Comparison of ENCODE assay signal across 10 cellular contexts in genomic region chr13:65966991-65967451, GRCh38.
DNase-seq lines count a peak whose midpoint lies in the region; ATAC-seq, FAIRE-seq and TF ChIP-seq lines count a peak whose summit lies in the region.
"Had no signal": no experiment of that assay in that cellular context is flagged by ENCODE, and none has a peak within 500 bp of the region (broad histone marks: within the 10 kb centered on the region; RNA-seq: fewer than 3 reads in every experiment).

No MANE protein-coding gene starts in this region.

- peaks cover 6% of the 10 kb centered on the region; the same call in 1 of the 2 replicates for H3K9me3 ChIP-seq in HepG2 (ENCODE audit: low read length)
- no peaks in the 10 kb centered on the region for H3K9me3 ChIP-seq in effector memory CD4-positive, alpha-beta T cell (ENCODE audit: control insufficient read depth, low read length)
- no peaks in the 10 kb centered on the region for H3K9me3 ChIP-seq in ovary

- H4K20me1 ChIP-seq in HepG2 (ENCODE audit: insufficient read depth, low read length), result no peaks in the 10 kb centered on the region

- H3K4me3 ChIP-seq in WI38 (ENCODE audit: low read depth, low read length), result no peak overlapping the region
- H3K4me3 ChIP-seq in HepG2 (replicated peaks in 1 of 3; ENCODE audit: insufficient read depth in 1 of 3, low read depth in 2 of 3, low read length in 3 of 3), result no peak overlapping the region
- no peak overlapping the region for H3K4me3 ChIP-seq in effector memory CD4-positive, alpha-beta T cell (ENCODE audit: insufficient read depth, low read depth, low read length, poor library complexity, severe bottlenecking)
- H3K4me3 ChIP-seq in ovary, result no peak overlapping the region
- H3K4me3 ChIP-seq: lung had no signal

- no peaks in the 10 kb centered on the region for H3K79me2 ChIP-seq in HepG2 (ENCODE audit: insufficient read depth, low read length)

- peak; percentile 58; the same call in 2 of the 3 replicates for ATAC-seq in HepG2

- H3K27ac Mint-ChIP-seq in activated CD4-positive, alpha-beta memory T cell treated with anti-CD3 and anti-CD28 coated beads for 36 hours, result no peak overlapping the region
- no peak overlapping the region for H3K27ac Mint-ChIP-seq in activated naive CD4-positive, alpha-beta T cell treated with anti-CD3 and anti-CD28 coated beads for 36 hours
- H3K27ac Mint-ChIP-seq: activated CD4-positive, alpha-beta T cell treated with anti-CD3 and anti-CD28 coated beads, Interleukin-2, amount 10 ng/mL, durations not matched to agents 24 days and 14 days had no signal

- no peak for TF ChIP-seq RAD21 in HepG2 (CRISPR knock-in tag; IDR thresholded peaks at IDR 0.05)

- no peak overlapping the region for H3K9ac ChIP-seq in HepG2 (ENCODE audit: insufficient read depth, low read depth, low read length)

- H3K36me3 ChIP-seq in HepG2 (replicated peaks in 1 of 2; ENCODE audit: control insufficient read depth in 1 of 2, insufficient read depth in 2 of 2, low read length in 2 of 2), result no peaks in the 10 kb centered on the region
- H3K36me3 ChIP-seq in effector memory CD4-positive, alpha-beta T cell (ENCODE audit: control insufficient read depth, insufficient read depth, low read length), result no peaks in the 10 kb centered on the region
- no peaks in the 10 kb centered on the region for H3K36me3 ChIP-seq in ovary

- 14% methylated on average over 3 of the region's 3 CpGs for WGBS in HepG2 (ENCODE audit: low lambda C conversion rate)
- WGBS in ovary, 3 donors, result 65 to 77% (median 72%) methylated on average over 3 of the region's 3 CpGs

- DNase-seq in ELF-1 (ENCODE audit: low read depth, low spot score) (peak; percentile 50), HepG2 (ENCODE audit: low spot score) (peak; percentile 34), ovary (no peak)
- no peak for DNase-seq in activated CD4-positive, alpha-beta memory T cell treated with anti-CD3 and anti-CD28 coated beads for 36 hours
- no peak for DNase-seq in effector memory CD4-positive, alpha-beta T cell
- no peak for DNase-seq in activated naive CD4-positive, alpha-beta T cell treated with anti-CD3 and anti-CD28 coated beads for 36 hours
- DNase-seq: activated CD4-positive, alpha-beta T cell treated with anti-CD3 and anti-CD28 coated beads, Interleukin-2, amount 10 ng/mL, durations not matched to agents 24 days and 14 days had no signal

- no peaks in the 10 kb centered on the region for H3K27me3 Mint-ChIP-seq in activated CD4-positive, alpha-beta memory T cell treated with anti-CD3 and anti-CD28 coated beads for 36 hours
- H3K27me3 Mint-ChIP-seq in activated naive CD4-positive, alpha-beta T cell treated with anti-CD3 and anti-CD28 coated beads for 36 hours (ENCODE audit: low read depth), result no peaks in the 10 kb centered on the region
- H3K27me3 Mint-ChIP-seq: activated CD4-positive, alpha-beta T cell treated with anti-CD3 and anti-CD28 coated beads, Interleukin-2, amount 10 ng/mL, durations not matched to agents 24 days and 14 days had no signal

- in situ Hi-C loops in HepG2 (cut with HindIII; ENCODE audit: extremely low pct_ligation_motif_present, low pct_unique_long_range_greater_than_20kb), result no loop called here

- POLR2A ChIA-PET in HepG2 (lab: Yijun Ruan, JAX), result no interaction called here
- POLR2A ChIA-PET in activated CD4-positive, alpha-beta memory T cell treated with anti-CD3 and anti-CD28 coated beads for 36 hours (lab: Charles Lee), result no interaction called here

- no peaks in the 10 kb centered on the region for H3K4me1 Mint-ChIP-seq in activated CD4-positive, alpha-beta memory T cell treated with anti-CD3 and anti-CD28 coated beads for 36 hours (ENCODE audit: low read depth)
- H3K4me1 Mint-ChIP-seq in activated naive CD4-positive, alpha-beta T cell treated with anti-CD3 and anti-CD28 coated beads for 36 hours (ENCODE audit: low read depth), result no peaks in the 10 kb centered on the region
- H3K4me1 Mint-ChIP-seq: activated CD4-positive, alpha-beta T cell treated with anti-CD3 and anti-CD28 coated beads, Interleukin-2, amount 10 ng/mL, durations not matched to agents 24 days and 14 days had no signal

- H3K27ac ChIP-seq in HepG2 (ENCODE audit: extremely low read length, insufficient read depth, low read length) (no peak overlapping the region), ovary (no peak overlapping the region)
- no peak overlapping the region for H3K27ac ChIP-seq in effector memory CD4-positive, alpha-beta T cell (ENCODE audit: insufficient read depth, low read length, poor library complexity, severe bottlenecking)

- CTCF ChIA-PET in HepG2 (lab: Yijun Ruan, JAX; ENCODE audit: low intra/inter-chr PET ratio, low total read pairs), result no interaction called here
- CTCF ChIA-PET in activated CD4-positive, alpha-beta memory T cell treated with anti-CD3 and anti-CD28 coated beads for 36 hours (lab: Charles Lee), result no interaction called here
- CTCF ChIA-PET in activated naive CD4-positive, alpha-beta T cell treated with anti-CD3 and anti-CD28 coated beads for 36 hours (lab: Charles Lee), result no interaction called here

- no peak overlapping the region for H2AFZ ChIP-seq in HepG2 (ENCODE audit: low read length)

- intact Hi-C loops in HepG2 (cut with micrococcal nuclease; ENCODE audit: unreplicated experiment), result no loop called here
- intact Hi-C loops in activated CD4-positive, alpha-beta memory T cell treated with anti-CD3 and anti-CD28 coated beads for 36 hours (cut with micrococcal nuclease), result no loop called here
- intact Hi-C loops in ovary (cut with DNase I), result no loop called here
- intact Hi-C loops in activated naive CD4-positive, alpha-beta T cell treated with anti-CD3 and anti-CD28 coated beads for 36 hours (cut with micrococcal nuclease), result no loop called here

- FAIRE-seq in HepG2 (lab: Jason Lieb, UNC), result no peak

- H3K36me3 Mint-ChIP-seq in activated CD4-positive, alpha-beta memory T cell treated with anti-CD3 and anti-CD28 coated beads for 36 hours, result no peaks in the 10 kb centered on the region
- H3K36me3 Mint-ChIP-seq in activated naive CD4-positive, alpha-beta T cell treated with anti-CD3 and anti-CD28 coated beads for 36 hours (ENCODE audit: low read depth), result no peaks in the 10 kb centered on the region

- H3K4me2 ChIP-seq in HepG2 (ENCODE audit: low read depth, low read length), result no peak overlapping the region

- BruUV-seq in HepG2 (replicated peaks; lab: Mats Ljungman, UMichigan), result no TSS peak

- H3K9me3 Mint-ChIP-seq in activated CD4-positive, alpha-beta memory T cell treated with anti-CD3 and anti-CD28 coated beads for 36 hours, result peaks cover 7% of the 10 kb centered on the region
- peaks cover 4% of the 10 kb centered on the region for H3K9me3 Mint-ChIP-seq in activated naive CD4-positive, alpha-beta T cell treated with anti-CD3 and anti-CD28 coated beads for 36 hours
- H3K9me3 Mint-ChIP-seq: activated CD4-positive, alpha-beta T cell treated with anti-CD3 and anti-CD28 coated beads, Interleukin-2, amount 10 ng/mL, durations not matched to agents 24 days and 14 days had no signal

- TF ChIP-seq CTCF in LNCAP (IDR thresholded peaks at IDR 0.05) (peak; percentile 69), WI38 (IDR thresholded peaks at IDR 0.05; ENCODE audit: low read depth, low read length) (peak; percentile 40), HepG2 (CRISPR knock-in tag; IDR thresholded peaks at IDR 0.05) (no peak), ovary (IDR thresholded peaks at IDR 0.05) (no peak)

- H3K4me1 ChIP-seq in HepG2 (ENCODE audit: insufficient read depth, low read length) (no peaks in the 10 kb centered on the region), ovary (ENCODE audit: insufficient read depth) (no peaks in the 10 kb centered on the region)
- H3K4me1 ChIP-seq in effector memory CD4-positive, alpha-beta T cell (ENCODE audit: control insufficient read depth, insufficient read depth, low read length, poor library complexity, severe bottlenecking), result no peaks in the 10 kb centered on the region

- TF ChIP-seq EP300 in HepG2 (IDR thresholded peaks at IDR 0.05; ENCODE audit: low read depth in 2 of 2, low read length in 2 of 2) (no peak), HepG2 (CRISPR knock-in tag; IDR thresholded peaks at IDR 0.05; ENCODE audit: borderline replicate concordance) (no peak), ovary (IDR thresholded peaks at IDR 0.05) (no peak)

- TF ChIP-seq POLR2A in HepG2 (IDR thresholded peaks at IDR 0.05; ENCODE audit: insufficient read depth in 1 of 2, low read depth in 2 of 2, low read length in 2 of 2), result no peak
- TF ChIP-seq POLR2A in ovary (IDR thresholded peaks at IDR 0.05), result no peak

- H3K4me3 Mint-ChIP-seq in activated CD4-positive, alpha-beta memory T cell treated with anti-CD3 and anti-CD28 coated beads for 36 hours, result no peak overlapping the region
- no peak overlapping the region for H3K4me3 Mint-ChIP-seq in activated naive CD4-positive, alpha-beta T cell treated with anti-CD3 and anti-CD28 coated beads for 36 hours
- H3K4me3 Mint-ChIP-seq: activated CD4-positive, alpha-beta T cell treated with anti-CD3 and anti-CD28 coated beads, Interleukin-2, amount 10 ng/mL, durations not matched to agents 24 days and 14 days had no signal

- H3K27me3 ChIP-seq in HepG2 (ENCODE audit: control insufficient read depth in 1 of 2, insufficient read depth in 2 of 2, low read length in 2 of 2), result no peaks in the 10 kb centered on the region
- no peaks in the 10 kb centered on the region for H3K27me3 ChIP-seq in effector memory CD4-positive, alpha-beta T cell (replicated peaks; ENCODE audit: control insufficient read depth, insufficient read depth, low read length, poor library complexity, severe bottlenecking)
- no peaks in the 10 kb centered on the region for H3K27me3 ChIP-seq in ovary

TF ChIP-seq in HepG2, 621 proteins besides CTCF, POLR2A, EP300 and RAD21:
- no peak for TF ChIP-seq ZNF713 (CRISPR knock-in tag; IDR thresholded peaks at IDR 0.05)
- TF ChIP-seq ZNF512 (CRISPR knock-in tag; IDR thresholded peaks at IDR 0.05), result no peak
- no peak for TF ChIP-seq SMARCC2 (IDR thresholded peaks at IDR 0.05)
- no peak for TF ChIP-seq AGO1 (IDR thresholded peaks at IDR 0.05; ENCODE audit: low read depth, low read length, poor library complexity, severe bottlenecking)
- no peak for TF ChIP-seq ZNF30 (CRISPR knock-in tag; IDR thresholded peaks at IDR 0.05)

Comparison
In these comparisons a context has a peak if more than half of its experiments do, and no peak if none do; other contexts are left out.
1. DNase-seq: peak in ELF-1 (single experiment) and HepG2 (single experiment); none in activated CD4-positive, alpha-beta memory T cell treated with anti-CD3 and anti-CD28 coated beads for 36 hours (single experiment), effector memory CD4-positive, alpha-beta T cell (0 of 3), ovary (0 of 5) and activated naive CD4-positive, alpha-beta T cell treated with anti-CD3 and anti-CD28 coated beads for 36 hours (single experiment).
2. CTCF ChIP-seq: peak in LNCAP (single experiment) and WI38 (single experiment); none in HepG2 (single experiment) and ovary (0 of 3).